21 cellular contexts compared by ENCODE assay signal in the genomic region with DNA sequence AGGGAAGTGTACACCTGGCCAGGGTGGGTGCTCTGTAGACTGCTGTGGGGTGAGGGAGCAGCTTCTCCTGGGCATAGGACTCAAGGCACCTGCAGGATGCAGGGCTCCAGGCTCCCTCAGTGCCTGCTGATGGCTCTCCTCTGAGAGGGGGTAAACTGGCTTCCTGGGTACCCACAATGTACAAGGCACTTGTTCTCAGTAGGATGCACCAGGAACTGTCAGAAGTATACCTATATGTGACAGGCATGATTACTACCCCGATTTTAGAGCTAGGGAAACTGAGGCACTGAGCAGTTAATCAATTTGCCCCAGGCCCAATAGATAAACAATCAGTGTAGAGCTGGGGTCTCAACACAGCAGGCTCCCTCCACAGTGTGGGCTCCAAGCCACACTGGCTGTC. TPM values are rescaled to one million over a fixed set of nuclear protein-coding genes. Genes with fewer than 3 reads are reported as not detected.
DNase-seq lines count a peak whose midpoint lies in the region; ATAC-seq and TF ChIP-seq lines count a peak whose summit lies in the region.
"Had no signal": no experiment of that assay in that cellular context is flagged by ENCODE, and none has a peak within 500 bp of the region (broad histone marks: within the 10 kb centered on the region; RNA-seq: fewer than 3 reads in every experiment).

No MANE protein-coding gene starts in this region.

- H3K27ac ChIP-seq in WERI-Rb-1: peak overlapping the region; percentile 85
- H3K27ac ChIP-seq in esophagus muscularis mucosa (replicated peaks in 1 of 4): no peak overlapping the region
- H3K27ac ChIP-seq in gastrocnemius medialis: no peak overlapping the region
- H3K27ac ChIP-seq: A549, C4-2B had no signal

- H3K9me3 ChIP-seq in WERI-Rb-1 (ENCODE audit: severe bottlenecking) (no peaks in the 10 kb centered on the region), esophagus muscularis mucosa (no peaks in the 10 kb centered on the region), gastrocnemius medialis (no peaks in the 10 kb centered on the region)
- H3K9me3 ChIP-seq: A549, BE2C, Caco-2 had no signal

- in situ Hi-C loops in gastrocnemius medialis (cut with MboI; ENCODE audit: low sequenced_read_pairs in 4 of 4): no loop called here

- CTCF ChIA-PET in T-cell (lab: Charles Lee): no interaction called here

- no peaks in the 10 kb centered on the region for H3K9me3 Mint-ChIP-seq in T-cell
- H3K9me3 Mint-ChIP-seq: CD4-positive, CD25-positive, alpha-beta regulatory T cell; CD8-positive, alpha-beta T cell had no signal

- no peaks in the 10 kb centered on the region for H3K4me1 ChIP-seq in esophagus muscularis mucosa
- H3K4me1 ChIP-seq in gastrocnemius medialis: no peaks in the 10 kb centered on the region
- H3K4me1 ChIP-seq: A549, BE2C, Caco-2 had no signal

- no peak overlapping the region for H3K27ac Mint-ChIP-seq in T-cell
- H3K27ac Mint-ChIP-seq: CD8-positive, alpha-beta T cell had no signal

- no peak for ATAC-seq in Right ventricle myocardium inferior
- ATAC-seq in Right ventricle myocardium superior (ENCODE audit: poor library complexity): no peak
- no peak for ATAC-seq in T-cell (replicated peaks in 1 of 4)
- ATAC-seq in gastrocnemius medialis: no peak
- ATAC-seq: A549; CD8-positive, alpha-beta T cell had no signal

- TF ChIP-seq POLR2A in esophagus muscularis mucosa (IDR thresholded peaks at IDR 0.05; ENCODE audit: low read depth): no peak
- TF ChIP-seq POLR2A in gastrocnemius medialis (IDR thresholded peaks at IDR 0.05): no peak

- TF ChIP-seq CTCF in WERI-Rb-1 (IDR thresholded peaks at IDR 0.05; ENCODE audit: low read depth, low read length) (no peak), esophagus muscularis mucosa (IDR thresholded peaks at IDR 0.05) (no peak), gastrocnemius medialis (IDR thresholded peaks at IDR 0.05 in 4 of 5, conservative IDR thresholded peaks at IDR 0.05 in 1 of 5) (no peak)

- peaks cover 9 to 16% (median 15%) of the 10 kb centered on the region in 3 donors for H3K4me1 Mint-ChIP-seq in T-cell

- H3K4me3 ChIP-seq in WERI-Rb-1 (ENCODE audit: low read depth, low read length): no peak overlapping the region
- H3K4me3 ChIP-seq in esophagus muscularis mucosa: no peak overlapping the region
- no peak overlapping the region for H3K4me3 ChIP-seq in gastrocnemius medialis
- H3K4me3 ChIP-seq: A549 had no signal

- H3K27me3 ChIP-seq in WERI-Rb-1 (ENCODE audit: insufficient read depth, low read depth, severe bottlenecking) (no peaks in the 10 kb centered on the region), esophagus muscularis mucosa (peaks cover 0 to 32% (median 0%) of the 10 kb centered on the region in 4 donors), gastrocnemius medialis (peaks cover 0 to 3% (median 0%) of the 10 kb centered on the region in 3 donors)

- DNase-seq in Right ventricle myocardium inferior (ENCODE audit: missing footprints) (peak; percentile 8), Right ventricle myocardium superior (no peak), WERI-Rb-1 (no peak), esophagus muscularis mucosa (ENCODE audit: extremely low spot score) (peak; percentile 64), ureter (ENCODE audit: low spot score) (no peak), T-cell (no peak), gastrocnemius medialis (no peak)
- DNase-seq: 8988T; ACHN; AML-193; BE2C; Caco-2; CD4-positive, CD25-positive, alpha-beta regulatory T cell; CD8-positive, alpha-beta T cell; DMS153; DND-41; GOT3; H7; HCEC 1CT had no signal

- no peaks in the 10 kb centered on the region for H3K36me3 Mint-ChIP-seq in T-cell
- H3K36me3 Mint-ChIP-seq: CD4-positive, CD25-positive, alpha-beta regulatory T cell; CD8-positive, alpha-beta T cell had no signal

- POLR2A ChIA-PET in T-cell (lab: Charles Lee): no interaction called here

- H3K36me3 ChIP-seq in WERI-Rb-1 (no peaks in the 10 kb centered on the region), esophagus muscularis mucosa (no peaks in the 10 kb centered on the region), gastrocnemius medialis (no peaks in the 10 kb centered on the region)
- H3K36me3 ChIP-seq: BE2C had no signal

- H3K4me3 Mint-ChIP-seq in T-cell: no peak overlapping the region
- H3K4me3 Mint-ChIP-seq: CD4-positive, CD25-positive, alpha-beta regulatory T cell; CD8-positive, alpha-beta T cell had no signal

- no peak for TF ChIP-seq EP300 in esophagus muscularis mucosa (IDR thresholded peaks at IDR 0.05)

- intact Hi-C loops in Right ventricle myocardium inferior (cut with DNase I) (no loop called here), Right ventricle myocardium superior (cut with DNase I) (loop anchor here (10.0 kb wide), 1 partner anchor 64 kb away; no protein-coding TSS in a partner anchor), esophagus muscularis mucosa (cut with DNase I) (no loop called here), gastrocnemius medialis (cut with DNase I; ENCODE audit: low total_unique reads) (no loop called here)

- peaks cover 15 to 22% of the 10 kb centered on the region in 2 donors for H3K27me3 Mint-ChIP-seq in T-cell

- WGBS in esophagus muscularis mucosa: 73% methylated on average over 1 of the region's 1 CpG

RNA-seq across cellular contexts. Expression of a gene that starts 31.4 kb away (rescaled TPM):
- total RNA-seq in Right ventricle myocardium inferior (3.1 TPM), Right ventricle myocardium superior (3.1 TPM), esophagus muscularis mucosa (10 to 100 TPM; 51.7 to 79.5 (median 64.6) TPM), ureter (10.7 TPM), T-cell (1 to 10 TPM in 4 of 5 donors, under 1 TPM in 1; 0.70 to 1.4 (median 1.3) TPM), gastrocnemius medialis (1 to 10 TPM in 3 of 4 donors, under 1 TPM in 1; 0.92 to 3.1 (median 2.6) TPM)
- total RNA-seq: CD8-positive, alpha-beta T cell had no signal

Comparison
In these comparisons a context has a peak if more than half of its experiments do, and no peak if none do; other contexts are left out.
1. DNase-seq: peak in Right ventricle myocardium inferior (single experiment) and esophagus muscularis mucosa (single experiment); none in Right ventricle myocardium superior (single experiment), WERI-Rb-1 (single experiment), ureter (single experiment), T-cell (0 of 34) and gastrocnemius medialis (0 of 2).